In the genomic region with DNA sequence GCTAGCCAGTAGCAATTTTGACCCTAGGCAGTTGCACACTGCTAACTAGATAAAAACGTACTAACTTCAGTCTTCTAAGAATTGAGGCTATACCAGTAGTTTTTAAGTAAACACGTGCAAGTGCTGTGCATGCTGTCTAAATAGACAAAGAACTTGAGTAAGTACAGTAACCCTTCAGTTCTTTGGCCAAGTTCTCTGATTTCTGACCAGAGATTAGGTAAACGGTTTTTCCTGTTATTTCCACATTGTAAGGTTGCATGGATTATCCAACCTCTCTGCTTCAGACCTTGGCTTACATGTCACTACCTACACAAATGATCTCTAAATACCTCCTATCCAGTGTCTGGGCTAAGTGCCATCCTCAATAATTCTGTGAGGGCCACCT, we compare ENCODE assay signal across 8 cellular contexts. TPM values are rescaled to one million over a fixed set of nuclear protein-coding genes. Genes with fewer than 3 reads are reported as not detected.
DNase-seq lines count a peak whose midpoint lies in the region; ATAC-seq and TF ChIP-seq lines count a peak whose summit lies in the region.

No MANE protein-coding gene starts in this region.

- H3K4me3 Mint-ChIP-seq in Caco-2 (ENCODE audit: unreplicated experiment) (peak overlapping the region; percentile 88), endothelial cell (ENCODE audit: unreplicated experiment) (peak overlapping the region; percentile 91)

- no peaks in the 10 kb centered on the region for H3K79me2 ChIP-seq in OCI-LY1 (ENCODE audit: insufficient read depth, low read length)

- peak overlapping the region; percentile 83; the same call in 1 of the 2 replicates for H3K9ac ChIP-seq in OCI-LY1 (ENCODE audit: low read length)

- H3K4me2 ChIP-seq in OCI-LY1 (ENCODE audit: low read length) = peak overlapping the region; percentile 97

- H3K4me1 ChIP-seq in Caco-2 (peaks cover 36% of the 10 kb centered on the region), OCI-LY1 (ENCODE audit: insufficient read depth, low read length, severe bottlenecking) (peaks cover 22% of the 10 kb centered on the region)

- no TSS peak for BruUV-seq in Caco-2 (replicated peaks; lab: Mats Ljungman, UMichigan)

- H3K9me2 ChIP-seq in OCI-LY1 (ENCODE audit: low read depth, low read length) = no peaks in the 10 kb centered on the region

- H3K9me3 ChIP-seq in Caco-2 (no peaks in the 10 kb centered on the region), OCI-LY1 (ENCODE audit: low read length) (no peaks in the 10 kb centered on the region)

- CTCF ChIA-PET in Caco-2 (lab: Charles Lee) = interaction anchor here (0.8 to 2.7 kb wide), 12 partner anchors 13 to 589 kb away, joined by 3 to 34 read pairs (median 5); a partner anchor contains a TSS

- H3K27ac Mint-ChIP-seq in Caco-2 (ENCODE audit: unreplicated experiment) (peak overlapping the region; percentile 80), endothelial cell (ENCODE audit: unreplicated experiment) (peak overlapping the region; percentile 85)

- H3K27me3 ChIP-seq in Caco-2 (replicated peaks; ENCODE audit: control insufficient read depth, insufficient read depth, low read length) (no peaks in the 10 kb centered on the region), OCI-LY1 (ENCODE audit: insufficient read depth, low read length) (no peaks in the 10 kb centered on the region)

- H3K27me3 Mint-ChIP-seq in Caco-2 (ENCODE audit: insufficient read depth, unreplicated experiment) (no peaks in the 10 kb centered on the region), endothelial cell (ENCODE audit: unreplicated experiment) (peaks cover 11% of the 10 kb centered on the region)

- TF ChIP-seq CTCF in Caco-2 (IDR thresholded peaks at IDR 0.05; ENCODE audit: insufficient read depth in 1 of 2, low read depth in 1 of 2, low read length in 1 of 2, severe bottlenecking in 1 of 2, unreplicated experiment in 1 of 2) (no peak), OCI-LY1 (IDR thresholded peaks at IDR 0.05; ENCODE audit: low read length) (no peak), endothelial cell (IDR thresholded peaks at IDR 0.05; ENCODE audit: unreplicated experiment) (peak; percentile 6), omental fat pad (IDR thresholded peaks at IDR 0.05) (no peak)

- ATAC-seq in omental fat pad (ENCODE audit: low FRiP score) = peak; percentile 1
- ATAC-seq in activated CD4-positive, CD25-positive, alpha-beta regulatory T cell treated with anti-CD3 and anti-CD28 coated beads, Interleukin-2, amount 50 U/mL, for 24 hours = no peak

- intact Hi-C loops in Caco-2 (cut with micrococcal nuclease; ENCODE audit: unreplicated experiment) = loop anchor here (1.0 kb wide), 3 partner anchors 13 to 250 kb away; a partner anchor contains a TSS

- 0 out of 2 replicates have a peak, but pooled peaks cover 3% of the 10 kb centered on the region for H3F3A ChIP-seq in OCI-LY1 (ENCODE audit: insufficient read depth, low read length)

- POLR2A ChIA-PET in Caco-2 (lab: Charles Lee) = interaction anchor here (1.2 kb wide), 1 partner anchor 81 kb away, joined by 3 read pairs; no protein-coding TSS in a partner anchor

- H4K20me1 ChIP-seq in OCI-LY1 (ENCODE audit: insufficient read depth, low read length) = no peaks in the 10 kb centered on the region

- H3K9me3 Mint-ChIP-seq in Caco-2 (ENCODE audit: unreplicated experiment) (no peaks in the 10 kb centered on the region), endothelial cell (ENCODE audit: unreplicated experiment) (no peaks in the 10 kb centered on the region)

- H3K4me1 Mint-ChIP-seq in Caco-2 (ENCODE audit: low read depth, unreplicated experiment) = peaks cover 21% of the 10 kb centered on the region
- peaks cover 30% of the 10 kb centered on the region for H3K4me1 Mint-ChIP-seq in endothelial cell (ENCODE audit: unreplicated experiment)

- H3K4me3 ChIP-seq in Caco-2 (ENCODE audit: low read depth, low read length) (peak overlapping the region; percentile 91), OCI-LY1 (ENCODE audit: low read depth, low read length, poor library complexity, severe bottlenecking) (peak overlapping the region; percentile 74)

- H3K27ac ChIP-seq in OCI-LY1 (ENCODE audit: low read depth, low read length, poor library complexity, severe bottlenecking) = peak overlapping the region; percentile 82

- peaks cover 2% of the 10 kb centered on the region for H3K36me3 ChIP-seq in Caco-2 (ENCODE audit: control insufficient read depth, insufficient read depth, low read length)
- H3K36me3 ChIP-seq in OCI-LY1 (ENCODE audit: insufficient read depth, low read length) = peaks cover 11% of the 10 kb centered on the region

- H3K36me3 Mint-ChIP-seq in Caco-2 (ENCODE audit: insufficient read depth, unreplicated experiment) (peaks cover 19% of the 10 kb centered on the region), endothelial cell (ENCODE audit: low read depth, unreplicated experiment) (peaks cover 8% of the 10 kb centered on the region)

- no peak for DNase-seq in Caco-2
- no peak for DNase-seq in endothelial cell (ENCODE audit: low spot score)
- no peak for DNase-seq in omental fat pad (ENCODE audit: low spot score)
- DNase-seq in NCI-H2196 (lab: John Stamatoyannopoulos, UW; ENCODE audit: unreplicated experiment) = no peak
- no peak for DNase-seq in retina
- no peak for DNase-seq in NOMO-1 treated with dmso at 0.1 percent for 144 hours (lab: John Stamatoyannopoulos, UW; ENCODE audit: unreplicated experiment)

- H2AFZ ChIP-seq in OCI-LY1 (ENCODE audit: low read length) = no peak overlapping the region

RNA-seq across cellular contexts. Expression of a gene that starts 0.9 kb away (rescaled TPM):
- 12.2 and 14.2 TPM in 2 replicates for total RNA-seq in Caco-2 (2022)
- total RNA-seq in endothelial cell (ENCODE audit: unreplicated experiment) = 25.0 TPM
- total RNA-seq in omental fat pad = 10 to 100 TPM in 1 of 4 donors, 1 to 10 TPM in 3; 6.0 to 16.1 (median 9.6) TPM
